8 cellular contexts compared by ENCODE assay signal in genomic region chr1:206612129-206612876, GRCh38.
DNase-seq lines count a peak whose midpoint lies in the region; FAIRE-seq and TF ChIP-seq lines count a peak whose summit lies in the region.

A gene with protein sequence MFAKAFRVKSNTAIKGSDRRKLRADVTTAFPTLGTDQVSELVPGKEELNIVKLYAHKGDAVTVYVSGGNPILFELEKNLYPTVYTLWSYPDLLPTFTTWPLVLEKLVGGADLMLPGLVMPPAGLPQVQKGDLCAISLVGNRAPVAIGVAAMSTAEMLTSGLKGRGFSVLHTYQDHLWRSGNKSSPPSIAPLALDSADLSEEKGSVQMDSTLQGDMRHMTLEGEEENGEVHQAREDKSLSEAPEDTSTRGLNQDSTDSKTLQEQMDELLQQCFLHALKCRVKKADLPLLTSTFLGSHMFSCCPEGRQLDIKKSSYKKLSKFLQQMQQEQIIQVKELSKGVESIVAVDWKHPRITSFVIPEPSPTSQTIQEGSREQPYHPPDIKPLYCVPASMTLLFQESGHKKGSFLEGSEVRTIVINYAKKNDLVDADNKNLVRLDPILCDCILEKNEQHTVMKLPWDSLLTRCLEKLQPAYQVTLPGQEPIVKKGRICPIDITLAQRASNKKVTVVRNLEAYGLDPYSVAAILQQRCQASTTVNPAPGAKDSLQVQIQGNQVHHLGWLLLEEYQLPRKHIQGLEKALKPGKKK (minus strand): TSS chr1:206612465. CDS start chr1:206612342, 123 bp downstream.

- FAIRE-seq in HTR-8/SVneo (lab: Jason Lieb, UNC) = peak; percentile 76

- DNase-seq in COLO668 (lab: John Stamatoyannopoulos, UW; ENCODE audit: unreplicated experiment) (peak; percentile 98), GM20000 (ENCODE audit: low spot score) (peak; percentile 98), HTR-8/SVneo (ENCODE audit: insufficient read length, low spot score) (peak; percentile 98), NOMO-1 (lab: John Stamatoyannopoulos, UW; ENCODE audit: unreplicated experiment in 2 of 2) (peak; percentile 89 to 96), medulla oblongata (ENCODE audit: extremely low spot score) (peak; percentile 96)
- peak; percentile 98 for DNase-seq in activated CD8-positive, alpha-beta memory T cell treated with anti-CD3 and anti-CD28 coated beads for 24 hours
- peak; percentile 87 for DNase-seq in effector CD4-positive, alpha-beta T cell
- peak; percentile 90 to 95 (median 95) for DNase-seq in stimulated activated CD4-positive, alpha-beta T cell treated with anti-CD3 and anti-CD28 coated beads, TNF-alpha, amount 100 ng/mL, for 48 hours (ENCODE audit: low read depth in 3 of 3)

- TF ChIP-seq CTCF in GM20000 (IDR thresholded peaks at IDR 0.05; ENCODE audit: extremely low read depth, missing control alignments) = peak; percentile 96

Comparison
In these comparisons a context has a peak if more than half of its experiments do, and no peak if none do; other contexts are left out.
1. Peak in every context shown above with its lines: DNase-seq.